ENCODE assay signal across 15 cellular contexts in genomic region chr10:48399056-48399541, GRCh38.
DNase-seq lines count a peak whose midpoint lies in the region; ATAC-seq lines count a peak whose summit lies in the region.
"Had no signal": no experiment of that assay in that cellular context is flagged by ENCODE, and none has a peak within 500 bp of the region (broad histone marks: within the 10 kb centered on the region; RNA-seq: fewer than 3 reads in every experiment).

No MANE protein-coding gene starts in this region.

- no peaks in the 10 kb centered on the region for H3K36me3 ChIP-seq in subcutaneous abdominal adipose tissue (ENCODE audit: control insufficient read depth in 5 of 5, insufficient read depth in 5 of 5, low read length in 5 of 5)
- H3K36me3 ChIP-seq: thoracic aorta had no signal

- ATAC-seq in GM21723 (IDR thresholded peaks at IDR 0.05; ENCODE audit: unreplicated experiment), result no peak
- no peak for ATAC-seq in HG03521 (IDR thresholded peaks at IDR 0.05; ENCODE audit: unreplicated experiment)
- ATAC-seq: CD8-positive, alpha-beta T cell; natural killer cell had no signal

- no peak overlapping the region for H3K9ac ChIP-seq in subcutaneous abdominal adipose tissue (ENCODE audit: low read length in 5 of 5)

- H3K27ac ChIP-seq in angular gyrus (ENCODE audit: low read depth, low read length) (peak overlapping the region; percentile 42), subcutaneous abdominal adipose tissue (ENCODE audit: low read depth, low read length) (peak overlapping the region; percentile 52)
- H3K27ac ChIP-seq: thoracic aorta had no signal

- H3K4me1 ChIP-seq in subcutaneous abdominal adipose tissue (ENCODE audit: control insufficient read depth in 5 of 5, insufficient read depth in 5 of 5, low read length in 5 of 5), result peaks cover 0 to 48% (median 24%) of the 10 kb centered on the region in 5 donors

- no peak overlapping the region for H3K4me3 ChIP-seq in subcutaneous abdominal adipose tissue (ENCODE audit: low read depth in 1 of 5, low read length in 5 of 5)
- H3K4me3 ChIP-seq: thoracic aorta had no signal

- no peaks in the 10 kb centered on the region for H3K27me3 ChIP-seq in subcutaneous abdominal adipose tissue (ENCODE audit: control insufficient read depth in 5 of 5, insufficient read depth in 4 of 5, low read length in 5 of 5)

- no peaks in the 10 kb centered on the region for H3K9me3 ChIP-seq in subcutaneous abdominal adipose tissue (ENCODE audit: control insufficient read depth in 5 of 5, low read length in 5 of 5)
- H3K9me3 ChIP-seq: thoracic aorta had no signal

- DNase-seq in NCI-H2171 treated with DMSO at 0.1 percent for 48 hours (lab: John Stamatoyannopoulos, UW), result peak; percentile 2
- no peak for DNase-seq in NCI-H2171 (lab: John Stamatoyannopoulos, UW)
- DNase-seq in left kidney (ENCODE audit: low read depth, low spot score), result peak; percentile 18
- no peak for DNase-seq in putamen (ENCODE audit: low spot score)
- DNase-seq: 8988T; activated CD8-positive, alpha-beta memory T cell treated with anti-CD3 and anti-CD28 coated beads, Interleukin-2, amount 50 U/mL, for 48 hours; CD8-positive, alpha-beta T cell; foreskin fibroblast; natural killer cell; small intestine had no signal

Comparison
In these comparisons a context has a peak if more than half of its experiments do, and no peak if none do; other contexts are left out.
1. DNase-seq: peak in NCI-H2171 treated with DMSO at 0.1 percent for 48 hours (single experiment) and left kidney (single experiment); none in NCI-H2171 (single experiment) and putamen (single experiment).